In the genomic region with DNA sequence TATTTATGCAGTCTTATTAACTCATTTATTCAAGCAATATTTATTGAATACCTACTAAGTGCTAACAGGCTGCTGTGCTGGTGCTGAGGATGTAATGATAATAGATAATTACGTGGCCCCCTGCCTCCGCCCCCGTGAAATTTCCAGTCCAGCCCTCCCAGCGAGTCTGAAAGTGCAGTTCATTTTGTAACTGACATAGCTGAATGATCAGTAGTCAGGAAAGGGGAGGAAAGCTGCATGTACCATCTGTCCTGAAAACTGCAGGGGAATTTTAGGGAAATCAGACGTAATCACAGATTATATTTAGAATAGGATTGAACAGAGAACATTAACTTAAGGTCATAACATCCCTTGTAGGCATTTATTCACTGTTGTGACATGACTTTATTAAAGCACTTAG, we compare ENCODE assay signal across 18 cellular contexts.
DNase-seq lines count a peak whose midpoint lies in the region; ATAC-seq and TF ChIP-seq lines count a peak whose summit lies in the region.
"Had no signal": no experiment of that assay in that cellular context is flagged by ENCODE, and none has a peak within 500 bp of the region (broad histone marks: within the 10 kb centered on the region; RNA-seq: fewer than 3 reads in every experiment).

No MANE protein-coding gene starts in this region.

- peak; percentile 34 for DNase-seq in Daoy (ENCODE audit: low read depth)
- DNase-seq in GM23338 (ENCODE audit: low spot score): no peak
- no peak for DNase-seq in esophagus squamous epithelium (lab: John Stamatoyannopoulos, UW)
- no peak for DNase-seq in transverse colon
- DNase-seq in Kasumi-1 (lab: John Stamatoyannopoulos, UW): no peak
- no peak for DNase-seq in mucosa of descending colon
- DNase-seq: CD4-positive, CD25-positive, alpha-beta regulatory T cell; MV-4-11; NCI-H1417; NCI-H187 treated with DMSO at 0.1 percent for 48 hours; NCI-H345; NCI-H526 treated with DMSO at 0.1 percent for 48 hours; NK-92 treated with Interleukin-12 subunit alpha and Interleukin-12 subunit beta, amount 100 ng/mL, for 24 hours had no signal

- H3K36me3 ChIP-seq in GM23338 (ENCODE audit: insufficient read depth): no peaks in the 10 kb centered on the region
- no peaks in the 10 kb centered on the region for H3K36me3 ChIP-seq in esophagus squamous epithelium
- no peaks in the 10 kb centered on the region for H3K36me3 ChIP-seq in transverse colon
- H3K36me3 ChIP-seq in mucosa of descending colon (ENCODE audit: low read depth): no peaks in the 10 kb centered on the region
- H3K36me3 ChIP-seq: SJSA1 had no signal

- peak overlapping the region; percentile 33 for H3K27ac Mint-ChIP-seq in GM23338
- peak overlapping the region in 2 of 3 experiments; percentile 16 to 31 for H3K27ac Mint-ChIP-seq in nephron
- H3K27ac Mint-ChIP-seq: B cell; CD4-positive, CD25-positive, alpha-beta regulatory T cell; IgD-negative memory B cell had no signal

- H3K4me2 ChIP-seq in GM23338: peak overlapping the region; percentile 41; the same call in 1 of the 2 replicates

- no peaks in the 10 kb centered on the region for H3K27me3 Mint-ChIP-seq in GM23338 (ENCODE audit: insufficient read depth, low read depth, poor library complexity)
- H3K27me3 Mint-ChIP-seq in nephron (ENCODE audit: low read depth): no peaks in the 10 kb centered on the region
- H3K27me3 Mint-ChIP-seq: B cell; CD4-positive, CD25-positive, alpha-beta regulatory T cell; IgD-negative memory B cell had no signal

- H3K9me2 ChIP-seq in GM23338 (ENCODE audit: insufficient read depth): no peaks in the 10 kb centered on the region

- H3K4me1 ChIP-seq in GM23338 (ENCODE audit: insufficient read depth) (peaks cover 19% of the 10 kb centered on the region; the same call in 1 of the 2 replicates), esophagus squamous epithelium (no peaks in the 10 kb centered on the region), transverse colon (no peaks in the 10 kb centered on the region), mucosa of descending colon (ENCODE audit: low read depth) (no peaks in the 10 kb centered on the region)
- H3K4me1 ChIP-seq: SJSA1 had no signal

- no peak for ATAC-seq in GM23338
- ATAC-seq in mucosa of descending colon: no peak

- H3K79me2 ChIP-seq in GM23338 (replicated peaks; ENCODE audit: insufficient read depth): no peaks in the 10 kb centered on the region

- WGBS in esophagus squamous epithelium, 2 donors: 52 to 57% methylated on average over 5 of the region's 5 CpGs
- WGBS in transverse colon (ENCODE audit: low coverage in 1 of 2), 2 donors: 59 to 64% methylated on average over 5 of the region's 5 CpGs

- no peak for TF ChIP-seq EP300 in transverse colon (IDR thresholded peaks at IDR 0.05; ENCODE audit: low read depth)

- no peak for TF ChIP-seq POLR2A in esophagus squamous epithelium (IDR thresholded peaks at IDR 0.05)
- no peak for TF ChIP-seq POLR2A in transverse colon (IDR thresholded peaks at IDR 0.05)

- no peaks in the 10 kb centered on the region for H3F3A ChIP-seq in GM23338 (replicated peaks; ENCODE audit: low read depth)

- in situ Hi-C loops in transverse colon (cut with MboI; ENCODE audit: low pct_ligation_motif_present in 1 of 4, low pct_unique_long_range_greater_than_20kb in 1 of 4, low sequenced_read_pairs in 3 of 4): no loop called here

- no peak overlapping the region for H3K4me3 Mint-ChIP-seq in GM23338
- no peak overlapping the region for H3K4me3 Mint-ChIP-seq in nephron
- H3K4me3 Mint-ChIP-seq: B cell; CD4-positive, CD25-positive, alpha-beta regulatory T cell; IgD-negative memory B cell had no signal

- TF ChIP-seq CTCF in GM23338 (conservative IDR thresholded peaks at IDR 0.05; ENCODE audit: low read depth in 2 of 2) (no peak), esophagus squamous epithelium (IDR thresholded peaks at IDR 0.05) (no peak), nephron (IDR thresholded peaks at IDR 0.05; ENCODE audit: unreplicated experiment in 3 of 3) (no peak), transverse colon (IDR thresholded peaks at IDR 0.05) (no peak), mucosa of descending colon (IDR thresholded peaks at IDR 0.05) (no peak)

- H3K4me1 Mint-ChIP-seq in GM23338 (peaks cover 18% of the 10 kb centered on the region), nephron (peaks cover 19% of the 10 kb centered on the region)
- H3K4me1 Mint-ChIP-seq: B cell; CD4-positive, CD25-positive, alpha-beta regulatory T cell; IgD-negative memory B cell had no signal

- intact Hi-C loops in esophagus squamous epithelium (cut with DNase I): no loop called here
- intact Hi-C loops in transverse colon (cut with DNase I; ENCODE audit: low total_unique reads): no loop called here
- intact Hi-C loops in mucosa of descending colon (cut with DNase I, micrococcal nuclease): no loop called here

- no peaks in the 10 kb centered on the region for H3K9me3 ChIP-seq in esophagus squamous epithelium
- H3K9me3 ChIP-seq in transverse colon: no peaks in the 10 kb centered on the region
- H3K9me3 ChIP-seq in mucosa of descending colon: no peaks in the 10 kb centered on the region
- H3K9me3 ChIP-seq: SJSA1 had no signal

- H3K27me3 ChIP-seq in GM23338 (ENCODE audit: insufficient read depth): no peaks in the 10 kb centered on the region
- H3K27me3 ChIP-seq in esophagus squamous epithelium: no peaks in the 10 kb centered on the region
- no peaks in the 10 kb centered on the region for H3K27me3 ChIP-seq in transverse colon
- H3K27me3 ChIP-seq: SJSA1 had no signal

- no peaks in the 10 kb centered on the region for H4K20me1 ChIP-seq in GM23338 (replicated peaks; ENCODE audit: insufficient read depth)

- no peak overlapping the region for H3K4me3 ChIP-seq in GM23338
- no peak overlapping the region for H3K4me3 ChIP-seq in esophagus squamous epithelium
- no peak overlapping the region for H3K4me3 ChIP-seq in transverse colon
- H3K4me3 ChIP-seq in mucosa of descending colon: no peak overlapping the region
- H3K4me3 ChIP-seq: SJSA1 had no signal

- H3K36me3 Mint-ChIP-seq in GM23338 (ENCODE audit: low read depth): no peaks in the 10 kb centered on the region
- H3K36me3 Mint-ChIP-seq in nephron (ENCODE audit: low read depth): no peaks in the 10 kb centered on the region
- H3K36me3 Mint-ChIP-seq: CD4-positive, CD25-positive, alpha-beta regulatory T cell; IgD-negative memory B cell had no signal

- no peak overlapping the region; the same call in 1 of the 2 replicates for H2AFZ ChIP-seq in GM23338

- peaks cover 2% of the 10 kb centered on the region; the same call in 1 of the 3 replicates for H3K9me3 Mint-ChIP-seq in GM23338
- peaks cover 2% of the 10 kb centered on the region for H3K9me3 Mint-ChIP-seq in nephron

- H3K27ac ChIP-seq in GM23338 (ENCODE audit: low read depth) (no peak overlapping the region), esophagus squamous epithelium (peak overlapping the region in 3 of 4 donors; percentile 2 to 27 (median 13)), transverse colon (no peak overlapping the region)
- H3K27ac ChIP-seq: RWPE1, SJSA1 had no signal

TF ChIP-seq in GM23338, 12 proteins besides CTCF, POLR2A, EP300 and RAD21 (continues in another document):
- TF ChIP-seq POLR2AphosphoS5 (IDR thresholded peaks at IDR 0.05; ENCODE audit: low read depth) (no peak), JUNB (IDR thresholded peaks at IDR 0.05; ENCODE audit: unreplicated experiment) (no peak), CREB1 (CRISPR knock-in tag; IDR thresholded peaks at IDR 0.05; ENCODE audit: low read depth) (no peak), EZH2phosphoT487 (IDR thresholded peaks at IDR 0.05; ENCODE audit: unreplicated experiment) (no peak), STAT1 (IDR thresholded peaks at IDR 0.05; ENCODE audit: unreplicated experiment) (no peak), NANOG (IDR thresholded peaks at IDR 0.05; ENCODE audit: borderline replicate concordance) (no peak)
- TF ChIP-seq, protein P1, sequence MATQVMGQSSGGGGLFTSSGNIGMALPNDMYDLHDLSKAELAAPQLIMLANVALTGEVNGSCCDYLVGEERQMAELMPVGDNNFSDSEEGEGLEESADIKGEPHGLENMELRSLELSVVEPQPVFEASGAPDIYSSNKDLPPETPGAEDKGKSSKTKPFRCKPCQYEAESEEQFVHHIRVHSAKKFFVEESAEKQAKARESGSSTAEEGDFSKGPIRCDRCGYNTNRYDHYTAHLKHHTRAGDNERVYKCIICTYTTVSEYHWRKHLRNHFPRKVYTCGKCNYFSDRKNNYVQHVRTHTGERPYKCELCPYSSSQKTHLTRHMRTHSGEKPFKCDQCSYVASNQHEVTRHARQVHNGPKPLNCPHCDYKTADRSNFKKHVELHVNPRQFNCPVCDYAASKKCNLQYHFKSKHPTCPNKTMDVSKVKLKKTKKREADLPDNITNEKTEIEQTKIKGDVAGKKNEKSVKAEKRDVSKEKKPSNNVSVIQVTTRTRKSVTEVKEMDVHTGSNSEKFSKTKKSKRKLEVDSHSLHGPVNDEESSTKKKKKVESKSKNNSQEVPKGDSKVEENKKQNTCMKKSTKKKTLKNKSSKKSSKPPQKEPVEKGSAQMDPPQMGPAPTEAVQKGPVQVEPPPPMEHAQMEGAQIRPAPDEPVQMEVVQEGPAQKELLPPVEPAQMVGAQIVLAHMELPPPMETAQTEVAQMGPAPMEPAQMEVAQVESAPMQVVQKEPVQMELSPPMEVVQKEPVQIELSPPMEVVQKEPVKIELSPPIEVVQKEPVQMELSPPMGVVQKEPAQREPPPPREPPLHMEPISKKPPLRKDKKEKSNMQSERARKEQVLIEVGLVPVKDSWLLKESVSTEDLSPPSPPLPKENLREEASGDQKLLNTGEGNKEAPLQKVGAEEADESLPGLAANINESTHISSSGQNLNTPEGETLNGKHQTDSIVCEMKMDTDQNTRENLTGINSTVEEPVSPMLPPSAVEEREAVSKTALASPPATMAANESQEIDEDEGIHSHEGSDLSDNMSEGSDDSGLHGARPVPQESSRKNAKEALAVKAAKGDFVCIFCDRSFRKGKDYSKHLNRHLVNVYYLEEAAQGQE (IDR thresholded peaks at IDR 0.05; ENCODE audit: unreplicated experiment): no peak
- TF ChIP-seq, protein P2, sequence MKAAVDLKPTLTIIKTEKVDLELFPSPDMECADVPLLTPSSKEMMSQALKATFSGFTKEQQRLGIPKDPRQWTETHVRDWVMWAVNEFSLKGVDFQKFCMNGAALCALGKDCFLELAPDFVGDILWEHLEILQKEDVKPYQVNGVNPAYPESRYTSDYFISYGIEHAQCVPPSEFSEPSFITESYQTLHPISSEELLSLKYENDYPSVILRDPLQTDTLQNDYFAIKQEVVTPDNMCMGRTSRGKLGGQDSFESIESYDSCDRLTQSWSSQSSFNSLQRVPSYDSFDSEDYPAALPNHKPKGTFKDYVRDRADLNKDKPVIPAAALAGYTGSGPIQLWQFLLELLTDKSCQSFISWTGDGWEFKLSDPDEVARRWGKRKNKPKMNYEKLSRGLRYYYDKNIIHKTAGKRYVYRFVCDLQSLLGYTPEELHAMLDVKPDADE (IDR thresholded peaks at IDR 0.05): no peak

Comparison
In these comparisons a context has a peak if more than half of its experiments do, and no peak if none do; other contexts are left out.
1. H3K27ac ChIP-seq: peak in esophagus squamous epithelium (3 of 4); none in GM23338 (single experiment) and transverse colon (0 of 4).